In genomic region chr15:90956551-90957104, GRCh38 we compare ENCODE assay signal across 8 cellular contexts. TPM values are rescaled to one million over a fixed set of nuclear protein-coding genes. Genes with fewer than 3 reads are reported as not detected.
DNase-seq lines count a peak whose midpoint lies in the region; ATAC-seq and TF ChIP-seq lines count a peak whose summit lies in the region.

No MANE protein-coding gene starts in this region.

- H3K4me1 ChIP-seq in gastroesophageal sphincter, result peaks cover 2 to 66% (median 16%) of the 10 kb centered on the region in 3 donors
- peaks cover 23 to 30% of the 10 kb centered on the region in 2 experiments for H3K4me1 ChIP-seq in neutrophil (ENCODE audit: control insufficient read depth in 1 of 2, insufficient read depth in 1 of 2, low read depth in 1 of 2, low read length in 1 of 2)

- peak; percentile 72 for DNase-seq in CD14-positive monocyte (ENCODE audit: low spot score)
- DNase-seq in HT-29 (ENCODE audit: low spot score), result peak; percentile 79
- peak; percentile 32 for DNase-seq in RPMI7951 (ENCODE audit: low read depth)
- peak; percentile 79 for DNase-seq in activated naive CD4-positive, alpha-beta T cell treated with anti-CD3 and anti-CD28 coated beads, Interleukin-2, amount 10 ng/mL, durations not matched to agents 7 days and 5 days
- DNase-seq in substantia nigra (lab: John Stamatoyannopoulos, UW), result peak in 42 of 49 donors; percentile 24 to 82 (median 54)

- H3K27ac ChIP-seq in gastroesophageal sphincter (peak overlapping the region; percentile 70 to 85 (median 82)), neutrophil (no peak overlapping the region), substantia nigra (ENCODE audit: low read depth, low read length, poor library complexity, severe bottlenecking) (no peak overlapping the region)

- peak overlapping the region; percentile 77 to 91 for H3K4me3 ChIP-seq in gastroesophageal sphincter
- peak overlapping the region; percentile 39 to 60 for H3K4me3 ChIP-seq in neutrophil (ENCODE audit: low read depth in 1 of 2, low read length in 1 of 2)

- intact Hi-C loops in CD14-positive monocyte (cut with micrococcal nuclease), result loop anchor here (2.0 to 10.0 kb wide), 3 partner anchors 68 to 318 kb away; partner anchors contain the start of gene VPS33B (in 1 of the 2)

- peak overlapping the region; percentile 81 to 84 for H3K4me3 Mint-ChIP-seq in CD14-positive monocyte
- peak overlapping the region; percentile 85 for H3K4me3 Mint-ChIP-seq in activated naive CD4-positive, alpha-beta T cell treated with anti-CD3 and anti-CD28 coated beads, Interleukin-2, amount 10 ng/mL, durations not matched to agents 7 days and 5 days

- peak; percentile 42 for ATAC-seq in gastroesophageal sphincter
- ATAC-seq in HG03378 (IDR thresholded peaks at IDR 0.05; ENCODE audit: unreplicated experiment), result no peak

- no peaks in the 10 kb centered on the region for H3K9me3 Mint-ChIP-seq in CD14-positive monocyte
- no peaks in the 10 kb centered on the region for H3K9me3 Mint-ChIP-seq in activated naive CD4-positive, alpha-beta T cell treated with anti-CD3 and anti-CD28 coated beads, Interleukin-2, amount 10 ng/mL, durations not matched to agents 7 days and 5 days

- peaks cover 38 to 54% of the 10 kb centered on the region in 2 donors for H3K36me3 Mint-ChIP-seq in CD14-positive monocyte
- peaks cover 45% of the 10 kb centered on the region for H3K36me3 Mint-ChIP-seq in activated naive CD4-positive, alpha-beta T cell treated with anti-CD3 and anti-CD28 coated beads, Interleukin-2, amount 10 ng/mL, durations not matched to agents 7 days and 5 days

- H3K27ac Mint-ChIP-seq in CD14-positive monocyte, result no peak overlapping the region
- peak overlapping the region; percentile 96 for H3K27ac Mint-ChIP-seq in activated naive CD4-positive, alpha-beta T cell treated with anti-CD3 and anti-CD28 coated beads, Interleukin-2, amount 10 ng/mL, durations not matched to agents 7 days and 5 days

- TF ChIP-seq POLR2A in gastroesophageal sphincter (IDR thresholded peaks at IDR 0.05), result peak in 1 of 2 donors; percentile 27

- CTCF ChIA-PET in activated naive CD4-positive, alpha-beta T cell treated with anti-CD3 and anti-CD28 coated beads, Interleukin-2, amount 10 ng/mL, durations not matched to agents 7 days and 5 days (lab: Charles Lee), result interaction anchor here (0.7 to 6.9 kb wide), 20 partner anchors 10 to 315 kb away, joined by 3 to 77 read pairs (median 6); partner anchors contain the start of genes HDDC3, UNC45A and VPS33B

- H3K27me3 Mint-ChIP-seq in CD14-positive monocyte (ENCODE audit: low read depth in 3 of 3), result no peaks in the 10 kb centered on the region
- no peaks in the 10 kb centered on the region for H3K27me3 Mint-ChIP-seq in activated naive CD4-positive, alpha-beta T cell treated with anti-CD3 and anti-CD28 coated beads, Interleukin-2, amount 10 ng/mL, durations not matched to agents 7 days and 5 days

- H3K4me1 Mint-ChIP-seq in CD14-positive monocyte, result peaks cover 19% of the 10 kb centered on the region
- H3K4me1 Mint-ChIP-seq in activated naive CD4-positive, alpha-beta T cell treated with anti-CD3 and anti-CD28 coated beads, Interleukin-2, amount 10 ng/mL, durations not matched to agents 7 days and 5 days, result peaks cover 27% of the 10 kb centered on the region

- H3K27me3 ChIP-seq in gastroesophageal sphincter (no peaks in the 10 kb centered on the region), neutrophil (no peaks in the 10 kb centered on the region)

- no peaks in the 10 kb centered on the region for H3K9me3 ChIP-seq in gastroesophageal sphincter
- no peaks in the 10 kb centered on the region for H3K9me3 ChIP-seq in neutrophil

- WGBS in gastroesophageal sphincter (ENCODE audit: low coverage in 1 of 2), 2 donors, result 0% methylated on average over 8 of the region's 50 CpGs; no CpG with 5 or more reads in 1 of the 2 donors

- H3K36me3 ChIP-seq in gastroesophageal sphincter (peaks cover 0 to 44% of the 10 kb centered on the region in 2 donors), neutrophil (peaks cover 45% of the 10 kb centered on the region)

- no peak for TF ChIP-seq EP300 in gastroesophageal sphincter (IDR thresholded peaks at IDR 0.05)

- TF ChIP-seq CTCF in CD14-positive monocyte (IDR thresholded peaks at IDR 0.05) (peak; percentile 98), gastroesophageal sphincter (IDR thresholded peaks at IDR 0.05) (peak in 3 of 4 experiments; percentile 94 to 98 (median 95)), neutrophil (IDR thresholded peaks at IDR 0.05) (peak; percentile 84)

RNA-seq across cellular contexts. Expression of gene RCCD1, which starts 1.9 kb away (rescaled TPM):
- 1 to 10 TPM; 1.2 to 1.5 TPM for polyA plus RNA-seq in CD14-positive monocyte
- total RNA-seq in HT-29 (2014; rRNA removed; shearing (Covaris generic)), result 38.0 and 49.3 TPM in 2 replicates
- total RNA-seq in RPMI7951 (2014; rRNA removed; shearing (Covaris generic)), result 26.8 and 29.9 TPM in 2 replicates
- 10 to 100 TPM in 2 of 4 donors, 1 to 10 TPM in 2; 5.3 to 11.1 (median 9.0) TPM for total RNA-seq in gastroesophageal sphincter

RNA-seq across cellular contexts. Expression of gene UNC45A, which starts 21.5 kb away (rescaled TPM):
- 10 to 100 TPM; 30.4 to 42.6 TPM for polyA plus RNA-seq in CD14-positive monocyte
- total RNA-seq in HT-29 (2014; rRNA removed; shearing (Covaris generic)), result 80.6 and 88.0 TPM in 2 replicates
- 67.2 and 74.3 TPM in 2 replicates for total RNA-seq in RPMI7951 (2014; rRNA removed; shearing (Covaris generic))
- total RNA-seq in gastroesophageal sphincter, result 100 to 1,000 TPM in 2 of 4 donors, 10 to 100 TPM in 2; 63.7 to 116 (median 100) TPM

RNA-seq across cellular contexts. Expression of gene HDDC3, which starts 24.3 kb away (rescaled TPM):
- polyA plus RNA-seq in CD14-positive monocyte, result 10 to 100 TPM; 14.8 to 19.7 TPM
- total RNA-seq in HT-29 (2014; rRNA removed; shearing (Covaris generic)), result 41.1 and 45.7 TPM in 2 replicates
- 18.9 and 26.4 TPM in 2 replicates for total RNA-seq in RPMI7951 (2014; rRNA removed; shearing (Covaris generic))
- total RNA-seq in gastroesophageal sphincter, result 10 to 100 TPM in 2 of 4 donors, 1 to 10 TPM in 2; 5.9 to 17.1 (median 8.3) TPM

RNA-seq across cellular contexts. Expression of gene PRC1, which starts 37.7 kb away (rescaled TPM):
- 1 to 10 TPM; 1.6 to 2.0 TPM for polyA plus RNA-seq in CD14-positive monocyte
- total RNA-seq in HT-29 (2014; rRNA removed; shearing (Covaris generic)), result 228 and 230 TPM in 2 replicates
- 494 and 538 TPM in 2 replicates for total RNA-seq in RPMI7951 (2014; rRNA removed; shearing (Covaris generic))
- total RNA-seq in gastroesophageal sphincter, result 10 to 100 TPM in 1 of 4 donors, 1 to 10 TPM in 3; 2.2 to 12.7 (median 4.5) TPM

RNA-seq across cellular contexts. Expression of gene MAN2A2, which starts 53.5 kb away (rescaled TPM):
- 1 to 10 TPM; 6.6 to 7.3 TPM for polyA plus RNA-seq in CD14-positive monocyte
- total RNA-seq in HT-29 (2014; rRNA removed; shearing (Covaris generic)), result 29.8 and 32.7 TPM in 2 replicates
- total RNA-seq in RPMI7951 (2014; rRNA removed; shearing (Covaris generic)), result 6.5 and 7.1 TPM in 2 replicates
- total RNA-seq in gastroesophageal sphincter, result 10 to 100 TPM; 19.4 to 58.2 (median 44.9) TPM

Comparison
In these comparisons a context has a peak if more than half of its experiments do, and no peak if none do; other contexts are left out.
1. H3K27ac ChIP-seq: peak in gastroesophageal sphincter (4 of 4); none in neutrophil (single experiment) and substantia nigra (single experiment).
2. Peak in every context shown above with its lines, with median percentiles within 50 percentile points of each other: DNase-seq and CTCF ChIP-seq.